ENCODE assay signal across 7 cellular contexts in genomic region chr19:2239173-2239572, GRCh38. TPM values are rescaled to one million over a fixed set of nuclear protein-coding genes. Genes with fewer than 3 reads are reported as not detected.
A peak's percentile ranks its signal among the peaks of the same experiment; 100 is the strongest.
DNase-seq lines count a peak whose midpoint lies in the region; ATAC-seq and TF ChIP-seq lines count a peak whose summit lies in the region.
"Had no signal": no experiment of that assay in that cellular context is flagged by ENCODE, and none has a peak within 500 bp of the region (broad histone marks: within the 10 kb centered on the region; RNA-seq: fewer than 3 reads in every experiment).

No MANE protein-coding gene starts in this region.

- peak overlapping the region; percentile 99 for H3K4me3 Mint-ChIP-seq in activated T-helper 2 cell treated with anti-CD3 and anti-CD28 coated beads, Interferon-gamma antibody, Interleukin-2, Interleukin-4, amounts not matched to agents 10 μg/mL and 5 μg/mL and 100 μg/mL, durations not matched to agents 14 hours and 24 hours and 36 hours (ENCODE audit: low read depth)
- peak overlapping the region; percentile 97 for H3K4me3 Mint-ChIP-seq in neural crest cell

- whole genome bisulfite sequencing in gastroesophageal sphincter (ENCODE audit: low coverage in 1 of 2), 2 donors, result 57 to 73% methylated on average over 6 to 10 of the region's 10 CpGs

- H3K36me3 ChIP-seq in HAP-1 (replicated peaks) (peaks cover 64% of the 10 kb centered on the region), gastroesophageal sphincter (peaks cover 0 to 16% of the 10 kb centered on the region in 2 donors)

- H3K27ac ChIP-seq in gastroesophageal sphincter, result peak overlapping the region in 2 of 4 donors; percentile 69 to 77

- H3K36me3 Mint-ChIP-seq in activated T-helper 2 cell treated with anti-CD3 and anti-CD28 coated beads, Interferon-gamma antibody, Interleukin-2, Interleukin-4, amounts not matched to agents 10 μg/mL and 5 μg/mL and 100 μg/mL, durations not matched to agents 14 hours and 24 hours and 36 hours (ENCODE audit: low read depth), result peaks cover 65% of the 10 kb centered on the region
- peaks cover 13% of the 10 kb centered on the region for H3K36me3 Mint-ChIP-seq in neural crest cell (ENCODE audit: low read depth)

- in situ Hi-C loops in HAP-1 (cut with MboI; ENCODE audit: low sequenced_read_pairs), result loop anchor here (5.0 kb wide), 1 partner anchor 33 kb away; no protein-coding TSS in a partner anchor

- no peak for TF ChIP-seq POLR2A in gastroesophageal sphincter (IDR thresholded peaks at IDR 0.05)

- H3K27me3 ChIP-seq in HAP-1 (ENCODE audit: low read depth) (no peaks in the 10 kb centered on the region), gastroesophageal sphincter (no peaks in the 10 kb centered on the region)

- DNase-seq in HAP-1 (ENCODE audit: low spot score in 2 of 2), result no peak
- DNase-seq in activated T-helper 2 cell treated with anti-CD3 and anti-CD28 coated beads, Interferon-gamma antibody, Interleukin-2, Interleukin-4, amounts not matched to agents 10 μg/mL and 5 μg/mL and 100 μg/mL, durations not matched to agents 14 hours and 24 hours and 36 hours (ENCODE audit: low spot score), result no peak
- DNase-seq in neural crest cell (ENCODE audit: low read depth, low spot score), result no peak
- no peak for DNase-seq in NCI-H2171 (lab: John Stamatoyannopoulos, UW)
- DNase-seq: H7 had no signal

- H3K27me3 Mint-ChIP-seq in activated T-helper 2 cell treated with anti-CD3 and anti-CD28 coated beads, Interferon-gamma antibody, Interleukin-2, Interleukin-4, amounts not matched to agents 10 μg/mL and 5 μg/mL and 100 μg/mL, durations not matched to agents 14 hours and 24 hours and 36 hours (ENCODE audit: low read depth), result no peaks in the 10 kb centered on the region
- peaks cover 6% of the 10 kb centered on the region for H3K27me3 Mint-ChIP-seq in neural crest cell (ENCODE audit: low read depth)

- peaks cover 42% of the 10 kb centered on the region for H3K4me1 Mint-ChIP-seq in activated T-helper 2 cell treated with anti-CD3 and anti-CD28 coated beads, Interferon-gamma antibody, Interleukin-2, Interleukin-4, amounts not matched to agents 10 μg/mL and 5 μg/mL and 100 μg/mL, durations not matched to agents 14 hours and 24 hours and 36 hours (ENCODE audit: low read depth)
- H3K4me1 Mint-ChIP-seq in neural crest cell, result peaks cover 69% of the 10 kb centered on the region

- H3K4me1 ChIP-seq in HAP-1, result peaks cover 18% of the 10 kb centered on the region
- peaks cover 0 to 87% (median 52%) of the 10 kb centered on the region in 3 donors for H3K4me1 ChIP-seq in gastroesophageal sphincter

- H3K9me3 ChIP-seq in HAP-1 (no peaks in the 10 kb centered on the region), gastroesophageal sphincter (no peaks in the 10 kb centered on the region)

- intact Hi-C loops in activated T-helper 2 cell treated with anti-CD3 and anti-CD28 coated beads, Interferon-gamma antibody, Interleukin-2, Interleukin-4, amounts not matched to agents 10 μg/mL and 5 μg/mL and 100 μg/mL, durations not matched to agents 14 hours and 24 hours and 36 hours (cut with micrococcal nuclease), result loop anchor here (5.0 kb wide), 3 partner anchors 88 to 153 kb away; partner anchors contain the start of genes LSM7 and SPPL2B

- H3K27ac Mint-ChIP-seq in activated T-helper 2 cell treated with anti-CD3 and anti-CD28 coated beads, Interferon-gamma antibody, Interleukin-2, Interleukin-4, amounts not matched to agents 10 μg/mL and 5 μg/mL and 100 μg/mL, durations not matched to agents 14 hours and 24 hours and 36 hours, result peak overlapping the region; percentile 67
- peak overlapping the region; percentile 96 for H3K27ac Mint-ChIP-seq in neural crest cell (ENCODE audit: unreplicated experiment)

- TF ChIP-seq EP300 in gastroesophageal sphincter (IDR thresholded peaks at IDR 0.05), result no peak

- ATAC-seq in gastroesophageal sphincter (no peak), GM18520 (IDR thresholded peaks at IDR 0.05; ENCODE audit: unreplicated experiment) (no peak)

- TF ChIP-seq CTCF in neural crest cell (conservative IDR thresholded peaks at IDR 0.05), result no peak
- no peak for TF ChIP-seq CTCF in gastroesophageal sphincter (IDR thresholded peaks at IDR 0.05)

- no peaks in the 10 kb centered on the region for H3K9me3 Mint-ChIP-seq in activated T-helper 2 cell treated with anti-CD3 and anti-CD28 coated beads, Interferon-gamma antibody, Interleukin-2, Interleukin-4, amounts not matched to agents 10 μg/mL and 5 μg/mL and 100 μg/mL, durations not matched to agents 14 hours and 24 hours and 36 hours
- H3K9me3 Mint-ChIP-seq in neural crest cell, result no peaks in the 10 kb centered on the region

- H3K4me3 ChIP-seq in HAP-1 (peak overlapping the region; percentile 83), gastroesophageal sphincter (peak overlapping the region in 1 of 2 donors; percentile 51)

RNA-seq across cellular contexts. Expression of gene SF3A2, which starts 2.5 kb away (rescaled TPM):
- total RNA-seq in activated T-helper 2 cell treated with anti-CD3 and anti-CD28 coated beads, Interferon-gamma antibody, Interleukin-2, Interleukin-4, amounts not matched to agents 10 μg/mL and 5 μg/mL and 100 μg/mL, durations not matched to agents 14 hours and 24 hours and 36 hours, result 153 and 154 TPM in 2 replicates
- total RNA-seq in neural crest cell (186 and 189 TPM in 2 replicates), gastroesophageal sphincter (10 to 100 TPM; 27.5 to 40.3 (median 37.4) TPM)

RNA-seq across cellular contexts. Expression of gene PLEKHJ1, which starts 3.0 kb away (rescaled TPM):
- 75.7 and 77.2 TPM in 2 replicates for total RNA-seq in activated T-helper 2 cell treated with anti-CD3 and anti-CD28 coated beads, Interferon-gamma antibody, Interleukin-2, Interleukin-4, amounts not matched to agents 10 μg/mL and 5 μg/mL and 100 μg/mL, durations not matched to agents 14 hours and 24 hours and 36 hours
- total RNA-seq in neural crest cell (132 and 137 TPM in 2 replicates), gastroesophageal sphincter (10 to 100 TPM; 41.6 to 56.7 (median 51.7) TPM)

RNA-seq across cellular contexts. Expression of gene AMH, which starts 9.9 kb away (rescaled TPM):
- total RNA-seq in activated T-helper 2 cell treated with anti-CD3 and anti-CD28 coated beads, Interferon-gamma antibody, Interleukin-2, Interleukin-4, amounts not matched to agents 10 μg/mL and 5 μg/mL and 100 μg/mL, durations not matched to agents 14 hours and 24 hours and 36 hours, result 4.3 TPM in 2 replicates
- total RNA-seq in neural crest cell, result 71.6 and 79.1 TPM in 2 replicates
- total RNA-seq in gastroesophageal sphincter, result 1 to 10 TPM in 1 of 4 donors, under 1 TPM in 3; 0.23 to 1.2 (median 0.47) TPM

RNA-seq across cellular contexts. Expression of gene JSRP1, which starts 17.0 kb away (rescaled TPM):
- 0.21 and 0.67 TPM in 2 replicates for total RNA-seq in activated T-helper 2 cell treated with anti-CD3 and anti-CD28 coated beads, Interferon-gamma antibody, Interleukin-2, Interleukin-4, amounts not matched to agents 10 μg/mL and 5 μg/mL and 100 μg/mL, durations not matched to agents 14 hours and 24 hours and 36 hours
- total RNA-seq in neural crest cell (0.40 and 0.71 TPM in 2 replicates), gastroesophageal sphincter (under 1 TPM in 1 of 4 donors, not detected in 3; 0.37 TPM)
- total RNA-seq: H7 had no signal

RNA-seq across cellular contexts. Expression of gene PEAK3, which starts 42.8 kb away (rescaled TPM):
- 0.11 and 0.18 TPM in 2 replicates for total RNA-seq in activated T-helper 2 cell treated with anti-CD3 and anti-CD28 coated beads, Interferon-gamma antibody, Interleukin-2, Interleukin-4, amounts not matched to agents 10 μg/mL and 5 μg/mL and 100 μg/mL, durations not matched to agents 14 hours and 24 hours and 36 hours
- not detected in 2 replicates for total RNA-seq in neural crest cell
- total RNA-seq in gastroesophageal sphincter, result 1 to 10 TPM in 1 of 4 donors, under 1 TPM in 2, not detected in 1; 0.16 to 1.3 (median 0.27) TPM
- total RNA-seq: H7 had no signal

Comparison
In these comparisons a context has a peak if more than half of its experiments do, and no peak if none do; other contexts are left out.
1. RNA of gene AMH, which starts 9.9 kb away (total RNA-seq): 71.6 to 79.1 TPM in neural crest cell; 4.3 TPM in activated T-helper 2 cell treated with anti-CD3 and anti-CD28 coated beads, Interferon-gamma antibody, Interleukin-2, Interleukin-4, amounts not matched to agents 10 μg/mL and 5 μg/mL and 100 μg/mL, durations not matched to agents 14 hours and 24 hours and 36 hours and 0.23 to 1.2 TPM in gastroesophageal sphincter; every median in the first group is over 10 times any median in the second.